Comparison of ENCODE assay signal across 15 cellular contexts in the genomic region with DNA sequence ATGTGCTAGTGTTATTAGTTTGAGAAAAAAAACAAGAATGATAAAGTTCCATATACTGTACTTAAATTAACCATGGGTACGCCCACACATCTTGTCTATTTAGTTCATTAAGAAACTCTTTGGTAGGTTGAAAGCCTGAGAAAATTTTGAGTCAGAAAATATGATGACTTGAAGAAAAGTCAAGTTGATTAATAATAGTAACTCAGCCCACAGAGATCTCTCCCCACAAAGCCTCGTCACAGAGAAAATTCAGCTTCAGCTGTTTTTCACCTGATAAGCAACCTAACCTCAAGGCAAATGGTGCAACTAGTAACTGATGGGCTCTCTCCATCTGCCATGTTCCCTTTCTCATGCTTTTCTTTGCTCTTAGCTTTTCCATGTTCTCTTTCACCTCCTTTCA.
DNase-seq lines count a peak whose midpoint lies in the region; ATAC-seq lines count a peak whose summit lies in the region.
"Had no signal": no experiment of that assay in that cellular context is flagged by ENCODE, and none has a peak within 500 bp of the region (broad histone marks: within the 10 kb centered on the region; RNA-seq: fewer than 3 reads in every experiment).

No MANE protein-coding gene starts in this region.

- H3K27me3 Mint-ChIP-seq in activated T-cell treated with anti-CD3 and anti-CD28 coated beads, Interleukin-2, amount 50 U/mL, for 24 hours, result peaks cover 2% of the 10 kb centered on the region
- H3K27me3 Mint-ChIP-seq in activated T-helper 17 cell treated with anti-CD3 and anti-CD28 coated beads, Interleukin-2, amount 50 U/mL, for 72 hours, result peaks cover 14% of the 10 kb centered on the region
- peaks cover 9 to 20% of the 10 kb centered on the region in 2 donors for H3K27me3 Mint-ChIP-seq in natural killer cell treated with Interleukin-12 subunit alpha and Interleukin-12 subunit beta and Interleukin-15 and Interleukin-18, amount 100 ng/mL, for 72 hours

- DNase-seq in activated T-cell treated with anti-CD3 and anti-CD28 coated beads, Interleukin-2, amount 50 U/mL, for 24 hours, result no peak
- no peak for DNase-seq in activated T-cell treated with anti-CD3 and anti-CD28 coated beads, Interleukin-2, amount 50 U/mL, for 48 hours
- DNase-seq in stimulated activated CD4-positive, alpha-beta T cell treated with anti-CD3 and anti-CD28 coated beads, Interleukin-4, amount 100 ng/mL, for 24 hours, result peak; percentile 17
- no peak for DNase-seq in stimulated activated CD4-positive, alpha-beta T cell treated with anti-CD3 and anti-CD28 coated beads, Interleukin-2, amount 100 ng/mL, for 24 hours
- DNase-seq in putamen (ENCODE audit: low spot score), result peak; percentile 41
- DNase-seq in NCI-H2196 treated with DMSO at 0.1 percent for 48 hours (lab: John Stamatoyannopoulos, UW; ENCODE audit: unreplicated experiment), result no peak
- DNase-seq in natural killer cell treated with Interleukin-12 subunit alpha and Interleukin-12 subunit beta and Interleukin-15 and Interleukin-18, amount 100 ng/mL, for 72 hours (ENCODE audit: low spot score), result no peak
- DNase-seq: BE2C; CD4-positive, alpha-beta memory T cell; DMS79; HCEC 1CT; HFFc6 had no signal

- ATAC-seq in activated T-helper 17 cell treated with anti-CD3 and anti-CD28 coated beads, Interleukin-2, amount 50 U/mL, for 72 hours (replicated peaks), result peak; percentile 19
- no peak for ATAC-seq in natural killer cell treated with Interleukin-12 subunit alpha and Interleukin-12 subunit beta and Interleukin-15 and Interleukin-18, amount 100 ng/mL, for 72 hours
- ATAC-seq: A549, GM12878 had no signal

- H3K27ac Mint-ChIP-seq in activated T-cell treated with anti-CD3 and anti-CD28 coated beads, Interleukin-2, amount 50 U/mL, for 24 hours, result peak overlapping the region; percentile 45
- H3K27ac Mint-ChIP-seq in activated T-helper 17 cell treated with anti-CD3 and anti-CD28 coated beads, Interleukin-2, amount 50 U/mL, for 72 hours, result no peak overlapping the region
- no peak overlapping the region for H3K27ac Mint-ChIP-seq in natural killer cell treated with Interleukin-12 subunit alpha and Interleukin-12 subunit beta and Interleukin-15 and Interleukin-18, amount 100 ng/mL, for 72 hours
- H3K27ac Mint-ChIP-seq: CD4-positive, alpha-beta memory T cell; HFFc6 had no signal

- peaks cover 32% of the 10 kb centered on the region for H3K4me1 Mint-ChIP-seq in activated T-cell treated with anti-CD3 and anti-CD28 coated beads, Interleukin-2, amount 50 U/mL, for 24 hours (ENCODE audit: low read depth)
- H3K4me1 Mint-ChIP-seq in activated T-helper 17 cell treated with anti-CD3 and anti-CD28 coated beads, Interleukin-2, amount 50 U/mL, for 72 hours, result no peaks in the 10 kb centered on the region
- no peaks in the 10 kb centered on the region for H3K4me1 Mint-ChIP-seq in natural killer cell treated with Interleukin-12 subunit alpha and Interleukin-12 subunit beta and Interleukin-15 and Interleukin-18, amount 100 ng/mL, for 72 hours (ENCODE audit: low read depth in 2 of 2)
- H3K4me1 Mint-ChIP-seq: CD4-positive, alpha-beta memory T cell had no signal

- H3K9me3 Mint-ChIP-seq in activated T-cell treated with anti-CD3 and anti-CD28 coated beads, Interleukin-2, amount 50 U/mL, for 24 hours, result peaks cover 3% of the 10 kb centered on the region
- H3K9me3 Mint-ChIP-seq in activated T-helper 17 cell treated with anti-CD3 and anti-CD28 coated beads, Interleukin-2, amount 50 U/mL, for 72 hours, result peaks cover 4% of the 10 kb centered on the region
- H3K9me3 Mint-ChIP-seq in natural killer cell treated with Interleukin-12 subunit alpha and Interleukin-12 subunit beta and Interleukin-15 and Interleukin-18, amount 100 ng/mL, for 72 hours, result peaks cover 3% of the 10 kb centered on the region

- no peak overlapping the region for H3K4me3 Mint-ChIP-seq in activated T-cell treated with anti-CD3 and anti-CD28 coated beads, Interleukin-2, amount 50 U/mL, for 24 hours
- H3K4me3 Mint-ChIP-seq in activated T-helper 17 cell treated with anti-CD3 and anti-CD28 coated beads, Interleukin-2, amount 50 U/mL, for 72 hours, result no peak overlapping the region
- H3K4me3 Mint-ChIP-seq in natural killer cell treated with Interleukin-12 subunit alpha and Interleukin-12 subunit beta and Interleukin-15 and Interleukin-18, amount 100 ng/mL, for 72 hours, result no peak overlapping the region
- H3K4me3 Mint-ChIP-seq: CD4-positive, alpha-beta memory T cell; HFFc6 had no signal

- no peaks in the 10 kb centered on the region for H3K36me3 Mint-ChIP-seq in activated T-cell treated with anti-CD3 and anti-CD28 coated beads, Interleukin-2, amount 50 U/mL, for 24 hours (ENCODE audit: low read depth)
- H3K36me3 Mint-ChIP-seq in activated T-helper 17 cell treated with anti-CD3 and anti-CD28 coated beads, Interleukin-2, amount 50 U/mL, for 72 hours (ENCODE audit: low read depth), result no peaks in the 10 kb centered on the region
- no peaks in the 10 kb centered on the region for H3K36me3 Mint-ChIP-seq in natural killer cell treated with Interleukin-12 subunit alpha and Interleukin-12 subunit beta and Interleukin-15 and Interleukin-18, amount 100 ng/mL, for 72 hours
- H3K36me3 Mint-ChIP-seq: CD4-positive, alpha-beta memory T cell had no signal

Comparison
In these comparisons a context has a peak if more than half of its experiments do, and no peak if none do; other contexts are left out.
1. DNase-seq: peak in stimulated activated CD4-positive, alpha-beta T cell treated with anti-CD3 and anti-CD28 coated beads, Interleukin-4, amount 100 ng/mL, for 24 hours (single experiment) and putamen (single experiment); none in activated T-cell treated with anti-CD3 and anti-CD28 coated beads, Interleukin-2, amount 50 U/mL, for 24 hours (single experiment), activated T-cell treated with anti-CD3 and anti-CD28 coated beads, Interleukin-2, amount 50 U/mL, for 48 hours (0 of 2), stimulated activated CD4-positive, alpha-beta T cell treated with anti-CD3 and anti-CD28 coated beads, Interleukin-2, amount 100 ng/mL, for 24 hours (0 of 2), NCI-H2196 treated with DMSO at 0.1 percent for 48 hours (single experiment) and natural killer cell treated with Interleukin-12 subunit alpha and Interleukin-12 subunit beta and Interleukin-15 and Interleukin-18, amount 100 ng/mL, for 72 hours (single experiment).